ENCODE assay signal across 9 cellular contexts in genomic region chr9:5843450-5844249, GRCh38. TPM values are rescaled to one million over a fixed set of nuclear protein-coding genes. Genes with fewer than 3 reads are reported as not detected.
DNase-seq lines count a peak whose midpoint lies in the region; ATAC-seq, FAIRE-seq and TF ChIP-seq lines count a peak whose summit lies in the region.
"Had no signal": no experiment of that assay in that cellular context is flagged by ENCODE, and none has a peak within 500 bp of the region (broad histone marks: within the 10 kb centered on the region; RNA-seq: fewer than 3 reads in every experiment).

No MANE protein-coding gene starts in this region.

- H3K4me2 ChIP-seq in astrocyte (ENCODE audit: low read length), result peak overlapping the region; percentile 59
- H3K4me2 ChIP-seq in GM23248 (ENCODE audit: unreplicated experiment), result no peak overlapping the region

- H3K27me3 Mint-ChIP-seq in astrocyte (ENCODE audit: low read depth, unreplicated experiment), result peaks cover 4% of the 10 kb centered on the region

- TF ChIP-seq POLR2A in H54 (IDR thresholded peaks at IDR 0.05; ENCODE audit: low read depth, low read length), result no peak

- H3K36me3 ChIP-seq in astrocyte (ENCODE audit: insufficient read depth, low read length) (no peaks in the 10 kb centered on the region), mucosa of stomach (ENCODE audit: control insufficient read depth, insufficient read depth, low read length) (no peaks in the 10 kb centered on the region), GM23248 (ENCODE audit: low read depth) (no peaks in the 10 kb centered on the region)

- H3K4me3 Mint-ChIP-seq in astrocyte (ENCODE audit: unreplicated experiment), result no peak overlapping the region

- H4K20me1 ChIP-seq in astrocyte (ENCODE audit: insufficient read depth, low read length), result peaks cover 15% of the 10 kb centered on the region
- H4K20me1 ChIP-seq in GM23248 (ENCODE audit: insufficient read depth), result no peaks in the 10 kb centered on the region

- peaks cover 2% of the 10 kb centered on the region for H3K9me3 Mint-ChIP-seq in astrocyte (ENCODE audit: unreplicated experiment)

- FAIRE-seq in astrocyte (lab: Jason Lieb, UNC), result no peak
- no peak for FAIRE-seq in H54 (lab: Jason Lieb, UNC)

- H3K79me2 ChIP-seq in astrocyte (ENCODE audit: insufficient read depth, low read length), result no peaks in the 10 kb centered on the region
- no peaks in the 10 kb centered on the region for H3K79me2 ChIP-seq in GM23248 (ENCODE audit: insufficient read depth)

- peaks cover 60% of the 10 kb centered on the region for H3K27me3 ChIP-seq in astrocyte (ENCODE audit: insufficient read depth, low read length)
- H3K27me3 ChIP-seq in mucosa of stomach (ENCODE audit: control insufficient read depth, insufficient read depth, low read length), result no peaks in the 10 kb centered on the region
- no peaks in the 10 kb centered on the region for H3K27me3 ChIP-seq in GM23248 (replicated peaks; ENCODE audit: insufficient read depth)

- H3F3A ChIP-seq in GM23248 (ENCODE audit: insufficient read depth), result no peaks in the 10 kb centered on the region; the same call in 1 of the 2 replicates

- H3K4me1 ChIP-seq in astrocyte (ENCODE audit: insufficient read depth, low read length), result peaks cover 25% of the 10 kb centered on the region
- H3K4me1 ChIP-seq in mucosa of stomach (ENCODE audit: control insufficient read depth, insufficient read depth, low read length), result peaks cover 27% of the 10 kb centered on the region
- peaks cover 8% of the 10 kb centered on the region for H3K4me1 ChIP-seq in GM23248 (ENCODE audit: insufficient read depth)

- no peaks in the 10 kb centered on the region for H3K9me2 ChIP-seq in GM23248 (ENCODE audit: insufficient read depth)

- H3K9ac ChIP-seq in astrocyte (ENCODE audit: low read length) (no peak overlapping the region), mucosa of stomach (ENCODE audit: low read length) (peak overlapping the region; percentile 23), GM23248 (no peak overlapping the region)

- H3K4me3 ChIP-seq in astrocyte (ENCODE audit: insufficient read depth, low read depth, low read length) (no peak overlapping the region), mucosa of stomach (ENCODE audit: low read length) (no peak overlapping the region), GM23248 (no peak overlapping the region)

- no peak overlapping the region for H3K27ac ChIP-seq in astrocyte (ENCODE audit: low read depth, low read length)
- no peak overlapping the region for H3K27ac ChIP-seq in GM23248

- H3K36me3 Mint-ChIP-seq in astrocyte (ENCODE audit: low read depth, unreplicated experiment), result no peaks in the 10 kb centered on the region

- H2AFZ ChIP-seq in astrocyte (ENCODE audit: low read depth, low read length) (no peak overlapping the region), GM23248 (no peak overlapping the region)

- no peak for ATAC-seq in GM18861 (IDR thresholded peaks at IDR 0.05; ENCODE audit: unreplicated experiment)

- 44 to 45% methylated on average over 9 of the region's 9 CpGs for WGBS in GM23248 (ENCODE audit: low coverage in 1 of 2, low lambda C conversion rate in 2 of 2, missing lambda C conversion rate in 2 of 2), 2 experiments

- no peaks in the 10 kb centered on the region for H3K9me3 ChIP-seq in astrocyte (ENCODE audit: insufficient read depth, low read depth, low read length)
- H3K9me3 ChIP-seq in mucosa of stomach (ENCODE audit: control insufficient read depth, low read length), result no peaks in the 10 kb centered on the region
- H3K9me3 ChIP-seq in GM23248 (ENCODE audit: low read depth), result no peaks in the 10 kb centered on the region

- peaks cover 34% of the 10 kb centered on the region for H3K4me1 Mint-ChIP-seq in astrocyte (ENCODE audit: low read depth, unreplicated experiment)

- peak; percentile 81 for DNase-seq in DMS153 (lab: John Stamatoyannopoulos, UW)
- peak; percentile 29 for DNase-seq in NCI-H2029 (lab: John Stamatoyannopoulos, UW)
- DNase-seq in astrocyte (ENCODE audit: low read depth), result peak; percentile 16
- DNase-seq in GM23248, result no peak
- no peak for DNase-seq in H54 (ENCODE audit: insufficient read length, low spot score)
- no peak for DNase-seq in C1 segment of cervical spinal cord (lab: John Stamatoyannopoulos, UW)

- TF ChIP-seq CTCF in astrocyte (IDR thresholded peaks at IDR 0.05; ENCODE audit: insufficient read depth, low read depth, low read length), result no peak

- peak overlapping the region; percentile 37 for H3K27ac Mint-ChIP-seq in astrocyte (ENCODE audit: unreplicated experiment)

- in situ Hi-C loops in GM23248 (cut with MboI), result no loop called here

RNA-seq across cellular contexts. Expression of gene ERMP1, which starts 10.7 kb away (rescaled TPM):
- 8.8 and 11.8 TPM in 2 replicates for total RNA-seq in astrocyte
- total RNA-seq in GM23248 (2014; rRNA removed; shearing (Covaris generic)), result 8.4 and 10.5 TPM in 2 replicates
- polyA plus RNA-seq in GM23248 (2016; fragmentation: Nextera tagmentation; extraction: Ambion mirVana), result 2.6 TPM in 2 replicates

RNA-seq across cellular contexts. Expression of gene MLANA, which starts 47.0 kb away (rescaled TPM):
- not detected in 2 replicates for total RNA-seq in astrocyte
- total RNA-seq in GM23248 (2014; rRNA removed; shearing (Covaris generic)), result not detected in 2 replicates
- 0.24 TPM in 2 replicates for polyA plus RNA-seq in GM23248 (2016; fragmentation: Nextera tagmentation; extraction: Ambion mirVana)
- total RNA-seq: T-helper 1 cell treated with Interleukin-12 subunit alpha and Interleukin-12 subunit beta and Interleukin-4 antibody, amounts not matched to agents 30 ng/mL and 1 ng/mL, for 36 hours had no signal

Comparison
In these comparisons a context has a peak if more than half of its experiments do, and no peak if none do; other contexts are left out.
1. DNase-seq: peak in DMS153 (single experiment), NCI-H2029 (single experiment) and astrocyte (single experiment); none in GM23248 (single experiment), H54 (single experiment) and C1 segment of cervical spinal cord (0 of 14).